8 cellular contexts compared by ENCODE assay signal in the genomic region with DNA sequence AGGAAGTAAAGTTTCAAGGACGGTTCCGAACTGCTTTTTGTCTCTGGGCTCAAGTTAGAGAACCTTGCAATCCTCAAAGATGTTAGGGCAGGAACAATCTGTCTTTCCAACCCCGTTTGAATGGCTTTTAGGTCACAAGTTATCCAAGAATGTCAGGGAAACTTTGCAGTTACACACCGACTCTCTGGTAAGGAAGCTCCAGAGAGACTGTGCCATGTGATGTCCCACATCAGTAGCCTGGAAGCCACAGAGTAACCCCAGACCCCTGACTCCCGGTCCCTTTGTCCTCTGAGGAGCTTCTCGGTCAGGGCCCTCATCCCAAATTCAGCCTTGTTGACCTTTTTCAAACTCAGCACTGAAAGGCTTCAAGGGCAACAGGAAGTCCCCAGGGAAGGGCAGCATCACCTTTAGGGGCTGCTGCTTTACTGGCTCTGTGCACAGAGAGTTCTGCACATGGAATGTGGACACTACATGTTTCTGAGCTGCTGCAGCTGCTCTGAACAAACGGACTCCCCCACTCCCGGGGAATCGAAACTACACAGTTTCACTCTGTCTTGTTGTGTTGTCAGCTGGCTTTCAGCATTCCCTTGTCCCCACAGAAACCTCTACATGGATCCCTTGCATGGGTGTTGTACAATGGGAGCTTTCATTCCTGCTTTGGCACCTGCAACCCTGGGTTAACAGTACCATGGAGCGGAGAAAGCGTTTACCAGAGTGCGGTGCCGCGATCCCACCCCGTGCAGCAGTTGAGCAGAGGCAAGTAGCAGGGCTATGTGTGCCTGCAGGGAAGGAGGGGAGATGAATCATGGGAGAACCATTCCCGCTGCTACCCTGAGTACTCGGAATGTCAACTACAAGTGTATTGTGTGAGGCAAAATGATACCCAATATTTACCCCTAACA.
DNase-seq lines count a peak whose midpoint lies in the region; ATAC-seq and TF ChIP-seq lines count a peak whose summit lies in the region.

No MANE protein-coding gene starts in this region.

- H3K36me3 ChIP-seq in ES-I3 (ENCODE audit: insufficient read depth, low read length), result no peaks in the 10 kb centered on the region
- no peaks in the 10 kb centered on the region for H3K36me3 ChIP-seq in cardiac muscle cell
- no peaks in the 10 kb centered on the region for H3K36me3 ChIP-seq in prostate gland

- H3K27ac ChIP-seq in cardiac muscle cell (peak overlapping the region; percentile 65), prostate gland (peak overlapping the region; percentile 22 to 46)

- ATAC-seq in SK-N-SH treated with all-trans-retinoic acid at 6 μM for 48 hours (peak; percentile 56), GM18502 (IDR thresholded peaks at IDR 0.05; ENCODE audit: poor library complexity, unreplicated experiment) (no peak), GM21619 (IDR thresholded peaks at IDR 0.05; ENCODE audit: unreplicated experiment) (no peak), HG03175 (IDR thresholded peaks at IDR 0.05; ENCODE audit: unreplicated experiment) (no peak)

- intact Hi-C loops in prostate gland (cut with DNase I), result loop anchor here (2.0 to 10.0 kb wide), 2 partner anchors 358 to 408 kb away; partner anchors contain the start of gene THBS1

- H3K9me3 ChIP-seq in ES-I3 (ENCODE audit: control insufficient read depth, insufficient read depth, low read length), result no peaks in the 10 kb centered on the region
- H3K9me3 ChIP-seq in cardiac muscle cell (ENCODE audit: low read depth), result no peaks in the 10 kb centered on the region
- no peaks in the 10 kb centered on the region for H3K9me3 ChIP-seq in prostate gland

- TF ChIP-seq CTCF in cardiac muscle cell (IDR thresholded peaks at IDR 0.05; ENCODE audit: low read depth, low read length) (no peak), prostate gland (IDR thresholded peaks at IDR 0.05) (no peak)

- H3K4me3 ChIP-seq in cardiac muscle cell, result no peak overlapping the region
- H3K4me3 ChIP-seq in prostate gland, result peak overlapping the region in 1 of 2 donors; percentile 10

- peaks cover 21% of the 10 kb centered on the region for H3K4me1 ChIP-seq in ES-I3 (ENCODE audit: insufficient read depth, low read length)
- H3K4me1 ChIP-seq in cardiac muscle cell (ENCODE audit: low read depth), result peaks cover 17% of the 10 kb centered on the region
- H3K4me1 ChIP-seq in prostate gland (replicated peaks), result peaks cover 9% of the 10 kb centered on the region

- H3K27me3 ChIP-seq in cardiac muscle cell (no peaks in the 10 kb centered on the region), prostate gland (replicated peaks; ENCODE audit: insufficient read depth) (no peaks in the 10 kb centered on the region)

- no peak for TF ChIP-seq POLR2A in prostate gland (IDR thresholded peaks at IDR 0.05)

- DNase-seq in cardiac muscle cell (ENCODE audit: low read depth in 1 of 2, low spot score in 1 of 2) (peak; percentile 19 to 74), prostate gland (ENCODE audit: low spot score) (peak; percentile 10)
- DNase-seq in stimulated activated CD8-positive, alpha-beta memory T cell treated with anti-CD3 and anti-CD28 coated beads, Interleukin-4, amount 100 ng/mL, for 48 hours, result no peak

- 43% methylated on average over 17 of the region's 17 CpGs for WGBS in prostate gland

- peak overlapping the region; percentile 4; the same call in 1 of the 2 replicates for H3K9ac ChIP-seq in ES-I3 (ENCODE audit: low read depth, low read length)

TF ChIP-seq in SK-N-SH treated with all-trans-retinoic acid at 6 μM for 48 hours, 23 proteins besides CTCF, POLR2A, EP300 and RAD21:
- TF ChIP-seq TCF4 (CRISPR knock-in tag; IDR thresholded peaks at IDR 0.05; ENCODE audit: borderline replicate concordance), result no peak
- no peak for TF ChIP-seq CSDC2 (CRISPR knock-in tag; IDR thresholded peaks at IDR 0.05)
- TF ChIP-seq ZNF8 (CRISPR knock-in tag; IDR thresholded peaks at IDR 0.05), result no peak
- no peak for TF ChIP-seq CREB5 (CRISPR knock-in tag; IDR thresholded peaks at IDR 0.05; ENCODE audit: low read depth)
- no peak for TF ChIP-seq ISL1 (CRISPR knock-in tag; IDR thresholded peaks at IDR 0.05)
- TF ChIP-seq ZFP3 (CRISPR knock-in tag; IDR thresholded peaks at IDR 0.05), result no peak
- no peak for TF ChIP-seq OSR1 (CRISPR knock-in tag; IDR thresholded peaks at IDR 0.05)
- TF ChIP-seq ARNTL (CRISPR knock-in tag; IDR thresholded peaks at IDR 0.05; ENCODE audit: borderline replicate concordance, low read depth), result no peak
- TF ChIP-seq SNAI2 (CRISPR knock-in tag; IDR thresholded peaks at IDR 0.05), result no peak
- TF ChIP-seq BACH2 (CRISPR knock-in tag; IDR thresholded peaks at IDR 0.05; ENCODE audit: borderline replicate concordance), result no peak
- TF ChIP-seq, protein P1, sequence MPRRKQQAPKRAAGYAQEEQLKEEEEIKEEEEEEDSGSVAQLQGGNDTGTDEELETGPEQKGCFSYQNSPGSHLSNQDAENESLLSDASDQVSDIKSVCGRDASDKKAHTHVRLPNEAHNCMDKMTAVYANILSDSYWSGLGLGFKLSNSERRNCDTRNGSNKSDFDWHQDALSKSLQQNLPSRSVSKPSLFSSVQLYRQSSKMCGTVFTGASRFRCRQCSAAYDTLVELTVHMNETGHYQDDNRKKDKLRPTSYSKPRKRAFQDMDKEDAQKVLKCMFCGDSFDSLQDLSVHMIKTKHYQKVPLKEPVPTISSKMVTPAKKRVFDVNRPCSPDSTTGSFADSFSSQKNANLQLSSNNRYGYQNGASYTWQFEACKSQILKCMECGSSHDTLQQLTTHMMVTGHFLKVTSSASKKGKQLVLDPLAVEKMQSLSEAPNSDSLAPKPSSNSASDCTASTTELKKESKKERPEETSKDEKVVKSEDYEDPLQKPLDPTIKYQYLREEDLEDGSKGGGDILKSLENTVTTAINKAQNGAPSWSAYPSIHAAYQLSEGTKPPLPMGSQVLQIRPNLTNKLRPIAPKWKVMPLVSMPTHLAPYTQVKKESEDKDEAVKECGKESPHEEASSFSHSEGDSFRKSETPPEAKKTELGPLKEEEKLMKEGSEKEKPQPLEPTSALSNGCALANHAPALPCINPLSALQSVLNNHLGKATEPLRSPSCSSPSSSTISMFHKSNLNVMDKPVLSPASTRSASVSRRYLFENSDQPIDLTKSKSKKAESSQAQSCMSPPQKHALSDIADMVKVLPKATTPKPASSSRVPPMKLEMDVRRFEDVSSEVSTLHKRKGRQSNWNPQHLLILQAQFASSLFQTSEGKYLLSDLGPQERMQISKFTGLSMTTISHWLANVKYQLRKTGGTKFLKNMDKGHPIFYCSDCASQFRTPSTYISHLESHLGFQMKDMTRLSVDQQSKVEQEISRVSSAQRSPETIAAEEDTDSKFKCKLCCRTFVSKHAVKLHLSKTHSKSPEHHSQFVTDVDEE (CRISPR knock-in tag; IDR thresholded peaks at IDR 0.05), result no peak
- TF ChIP-seq ZFP30 (CRISPR knock-in tag; IDR thresholded peaks at IDR 0.05), result no peak
TF ChIP-seq in SK-N-SH treated with all-trans-retinoic acid at 6 μM for 48 hours: peak in this region for 0.
